15 cellular contexts compared by ENCODE assay signal in the genomic region with DNA sequence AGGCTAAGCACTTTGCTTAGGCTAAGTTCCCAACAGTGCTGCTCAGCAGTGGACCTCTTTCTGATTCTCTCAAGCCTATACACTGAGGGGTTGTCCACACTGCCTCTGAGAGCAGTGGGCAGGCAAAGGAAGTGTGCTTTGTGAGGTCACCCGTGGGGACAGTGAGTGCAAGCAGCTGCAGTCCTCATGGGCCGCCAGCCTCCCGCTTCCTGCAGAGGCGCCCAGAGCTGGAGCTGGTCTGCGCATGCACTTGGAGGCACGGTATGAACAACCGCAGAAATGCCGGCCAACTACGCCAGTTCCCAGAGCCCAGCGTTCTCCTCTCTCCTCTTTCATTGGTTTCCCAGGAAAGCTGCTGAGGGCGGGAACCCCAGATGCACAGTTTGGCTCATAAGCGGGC.
DNase-seq lines count a peak whose midpoint lies in the region; ATAC-seq, FAIRE-seq and TF ChIP-seq lines count a peak whose summit lies in the region.
"Had no signal": no experiment of that assay in that cellular context is flagged by ENCODE, and none has a peak within 500 bp of the region (broad histone marks: within the 10 kb centered on the region; RNA-seq: fewer than 3 reads in every experiment).

No MANE protein-coding gene starts in this region.

- no peak overlapping the region for H3K4me3 Mint-ChIP-seq in MCF 10A (ENCODE audit: unreplicated experiment)
- H3K4me3 Mint-ChIP-seq: activated CD4-positive, alpha-beta memory T cell treated with anti-CD3 and anti-CD28 coated beads, Interleukin-2, amount 10 ng/mL, durations not matched to agents 7 days and 5 days; CD4-positive, CD25-positive, alpha-beta regulatory T cell; T-helper 1 cell treated with Interleukin-12 subunit alpha and Interleukin-12 subunit beta and Interleukin-4 antibody, amounts not matched to agents 30 μg/mL and 1 μg/mL, for 36 hours had no signal

- H3K4me3 ChIP-seq in Loucy (ENCODE audit: low read length, poor library complexity, severe bottlenecking): peak overlapping the region; percentile 25
- H3K4me3 ChIP-seq in kidney (ENCODE audit: low read length in 2 of 2): no peak overlapping the region
- no peak overlapping the region for H3K4me3 ChIP-seq in skin epidermis
- no peak overlapping the region for H3K4me3 ChIP-seq in WERI-Rb-1 (ENCODE audit: low read depth, low read length)
- no peak overlapping the region for H3K4me3 ChIP-seq in pancreas
- H3K4me3 ChIP-seq: cardiac muscle cell had no signal

- CTCF ChIA-PET in MCF 10A (lab: Yijun Ruan, JAX): interaction anchor here (1.1 to 5.1 kb wide), 7 partner anchors 19 to 209 kb away, joined by 3 to 33 read pairs (median 6); no protein-coding TSS in a partner anchor

- no TSS peak for BruUV-seq in MCF 10A (replicated peaks; lab: Mats Ljungman, UMichigan)

- POLR2A ChIA-PET in MCF 10A (lab: Yijun Ruan, JAX): interaction anchor here (0.7 to 12.6 kb wide), 13 partner anchors 10 to 210 kb away, joined by 3 to 245 read pairs (median 14); partner anchors contain the start of gene ITGA6

- 0 out of 2 replicates have a peak, but pooled peaks cover 4% of the 10 kb centered on the region for H3F3A ChIP-seq in Loucy (ENCODE audit: low read depth)

- no peak for DNase-seq in MCF 10A (ENCODE audit: unreplicated experiment)
- DNase-seq in kidney: peak; percentile 78
- no peak for DNase-seq in NCI-H2081 (lab: John Stamatoyannopoulos, UW)
- DNase-seq in WERI-Rb-1: no peak
- no peak for DNase-seq in HTR-8/SVneo (ENCODE audit: insufficient read length, low spot score)
- DNase-seq in pancreas: no peak
- DNase-seq: activated CD4-positive, alpha-beta memory T cell treated with anti-CD3 and anti-CD28 coated beads, Interleukin-2, amount 10 ng/mL, durations not matched to agents 7 days and 5 days; CD4-positive, CD25-positive, alpha-beta regulatory T cell; stimulated activated CD4-positive, alpha-beta T cell treated with anti-CD3 and anti-CD28 coated beads, Interleukin-2, amount 100 ng/mL, for 48 hours; stimulated activated naive CD4-positive, alpha-beta T cell treated with Interleukin-2 at 50 U/mL for 16 hours had no signal

- no peaks in the 10 kb centered on the region for H3K27me3 Mint-ChIP-seq in MCF 10A (ENCODE audit: insufficient read depth, unreplicated experiment)

- no peak for ATAC-seq in pancreas

- H3K9me2 ChIP-seq in Loucy (replicated peaks; ENCODE audit: low read depth, low read length): no peaks in the 10 kb centered on the region

- no peaks in the 10 kb centered on the region for H3K79me2 ChIP-seq in Loucy (ENCODE audit: insufficient read depth, low read length)

- H3K9me3 ChIP-seq in Loucy (ENCODE audit: insufficient read depth, low read depth, low read length) (no peaks in the 10 kb centered on the region), kidney (ENCODE audit: control insufficient read depth in 1 of 2, low read length in 2 of 2) (no peaks in the 10 kb centered on the region), WERI-Rb-1 (ENCODE audit: severe bottlenecking) (no peaks in the 10 kb centered on the region), pancreas (no peaks in the 10 kb centered on the region)

- intact Hi-C loops in MCF 10A (cut with micrococcal nuclease) (loop anchor here (2.0 to 10.0 kb wide), 2 partner anchors 55 to 173 kb away; partner anchors contain the start of gene ITGA6), kidney (cut with DNase I) (no loop called here), pancreas (cut with DNase I) (no loop called here)

- H3K9me3 Mint-ChIP-seq in MCF 10A (ENCODE audit: unreplicated experiment): no peaks in the 10 kb centered on the region

- peak overlapping the region; percentile 100 for H3K27ac Mint-ChIP-seq in MCF 10A (ENCODE audit: low read depth, unreplicated experiment)
- H3K27ac Mint-ChIP-seq: activated CD4-positive, alpha-beta memory T cell treated with anti-CD3 and anti-CD28 coated beads, Interleukin-2, amount 10 ng/mL, durations not matched to agents 7 days and 5 days; CD4-positive, CD25-positive, alpha-beta regulatory T cell; T-helper 1 cell treated with Interleukin-12 subunit alpha and Interleukin-12 subunit beta and Interleukin-4 antibody, amounts not matched to agents 30 μg/mL and 1 μg/mL, for 36 hours had no signal

- H4K20me1 ChIP-seq in Loucy (ENCODE audit: insufficient read depth, low read length, poor library complexity, severe bottlenecking): no peaks in the 10 kb centered on the region

- peak overlapping the region; percentile 50 for H3K9ac ChIP-seq in Loucy (ENCODE audit: low read depth, low read length, poor library complexity, severe bottlenecking)
- H3K9ac ChIP-seq in kidney (ENCODE audit: low read length in 2 of 2): no peak overlapping the region

- peak overlapping the region; percentile 61 for H3K4me2 ChIP-seq in Loucy (ENCODE audit: low read depth, low read length, poor library complexity, severe bottlenecking)

- H3K27ac ChIP-seq in kidney (ENCODE audit: low read depth in 2 of 2, low read length in 2 of 2) (no peak overlapping the region), skin epidermis (peak overlapping the region in 12 of 21 experiments; percentile 4 to 86 (median 47)), WERI-Rb-1 (no peak overlapping the region), pancreas (no peak overlapping the region)
- H3K27ac ChIP-seq: cardiac muscle cell had no signal

- FAIRE-seq in kidney (lab: Jason Lieb, UNC) (no peak), HTR-8/SVneo (lab: Jason Lieb, UNC) (no peak), pancreas (lab: Jason Lieb, UNC) (no peak)
- FAIRE-seq: islet of Langerhans had no signal

- H3K27me3 ChIP-seq in Loucy (ENCODE audit: insufficient read depth, low read length, poor library complexity, severe bottlenecking) (no peaks in the 10 kb centered on the region), WERI-Rb-1 (ENCODE audit: insufficient read depth, low read depth, severe bottlenecking) (no peaks in the 10 kb centered on the region), pancreas (no peaks in the 10 kb centered on the region)
- H3K27me3 ChIP-seq: cardiac muscle cell had no signal

- peaks cover 59% of the 10 kb centered on the region for H3K4me1 ChIP-seq in Loucy (ENCODE audit: insufficient read depth, low read length, poor library complexity, severe bottlenecking)
- peaks cover 0 to 9% of the 10 kb centered on the region in 2 donors for H3K4me1 ChIP-seq in kidney (ENCODE audit: control insufficient read depth in 1 of 2, insufficient read depth in 1 of 2, low read depth in 1 of 2, low read length in 2 of 2)
- H3K4me1 ChIP-seq in pancreas: peaks cover 0 to 4% (median 0%) of the 10 kb centered on the region in 3 donors

- 91 to 94% methylated on average over 12 of the region's 12 CpGs for WGBS in pancreas, 2 donors

- no peaks in the 10 kb centered on the region for H3K36me3 ChIP-seq in Loucy (ENCODE audit: insufficient read depth, low read length)
- H3K36me3 ChIP-seq in kidney (ENCODE audit: control insufficient read depth in 1 of 2, insufficient read depth in 2 of 2, low read length in 2 of 2): no peaks in the 10 kb centered on the region
- H3K36me3 ChIP-seq in WERI-Rb-1: no peaks in the 10 kb centered on the region
- no peaks in the 10 kb centered on the region for H3K36me3 ChIP-seq in pancreas
- H3K36me3 ChIP-seq: cardiac muscle cell had no signal

- TF ChIP-seq CTCF in Loucy (conservative IDR thresholded peaks at IDR 0.05; ENCODE audit: low read length) (no peak), MCF 10A (IDR thresholded peaks at IDR 0.05; ENCODE audit: unreplicated experiment) (no peak), kidney (IDR thresholded peaks at IDR 0.05; ENCODE audit: borderline replicate concordance, extremely low read depth, insufficient read depth) (no peak), WERI-Rb-1 (IDR thresholded peaks at IDR 0.05; ENCODE audit: low read depth, low read length) (no peak), pancreas (IDR thresholded peaks at IDR 0.05) (no peak)

- no peak overlapping the region for H2AFZ ChIP-seq in Loucy (ENCODE audit: low read length)

- H3K4me1 Mint-ChIP-seq in MCF 10A (ENCODE audit: insufficient read depth, unreplicated experiment): peaks cover 65% of the 10 kb centered on the region

- no peaks in the 10 kb centered on the region for H3K36me3 Mint-ChIP-seq in MCF 10A (ENCODE audit: insufficient read depth, unreplicated experiment)
- H3K36me3 Mint-ChIP-seq: CD4-positive, CD25-positive, alpha-beta regulatory T cell had no signal

Comparison
In these comparisons a context has a peak if more than half of its experiments do, and no peak if none do; other contexts are left out.
1. H3K27ac ChIP-seq: peak in skin epidermis (12 of 21); none in kidney (0 of 2), WERI-Rb-1 (single experiment) and pancreas (0 of 4).